Comparison of ENCODE assay signal across 14 cellular contexts in the genomic region with DNA sequence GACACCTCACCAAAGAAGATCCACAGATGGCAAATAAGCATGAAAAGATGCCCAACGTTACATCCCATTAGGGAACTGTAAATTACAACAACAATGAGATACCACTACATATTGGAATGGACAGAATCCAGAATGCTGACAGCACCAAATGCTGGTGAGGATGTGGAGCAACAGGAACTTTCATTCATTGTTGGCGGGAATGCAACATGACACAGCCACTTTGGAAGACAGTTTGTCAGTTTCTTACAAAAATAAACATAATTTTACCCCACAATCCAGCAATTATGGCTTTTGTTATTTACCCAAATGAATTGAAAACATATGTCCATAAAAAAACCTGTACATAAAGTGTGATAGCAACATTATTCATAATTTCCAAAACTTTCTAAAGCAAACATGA.
DNase-seq lines count a peak whose midpoint lies in the region; TF ChIP-seq lines count a peak whose summit lies in the region.
"Had no signal": no experiment of that assay in that cellular context is flagged by ENCODE, and none has a peak within 500 bp of the region (broad histone marks: within the 10 kb centered on the region; RNA-seq: fewer than 3 reads in every experiment).

No MANE protein-coding gene starts in this region.

- H3K27me3 Mint-ChIP-seq in mesothelial cell of epicardium (ENCODE audit: low read depth), result peaks cover 4% of the 10 kb centered on the region

- H3K9me3 Mint-ChIP-seq in mesothelial cell of epicardium, result peaks cover 8% of the 10 kb centered on the region

- no peak overlapping the region for H3K4me3 Mint-ChIP-seq in mesothelial cell of epicardium
- H3K4me3 Mint-ChIP-seq: CD4-positive, alpha-beta memory T cell had no signal

- H3K27ac Mint-ChIP-seq in mesothelial cell of epicardium, result peak overlapping the region; percentile 65

- H3K4me3 ChIP-seq in cardiac fibroblast (replicated peaks in 1 of 2; ENCODE audit: low read depth in 2 of 2, low read length in 2 of 2), result no peak overlapping the region

- peaks cover 9% of the 10 kb centered on the region for H3K4me1 Mint-ChIP-seq in mesothelial cell of epicardium
- H3K4me1 Mint-ChIP-seq: CD4-positive, alpha-beta memory T cell had no signal

- DNase-seq in A172 (ENCODE audit: low spot score), result peak; percentile 31
- peak; percentile 14 for DNase-seq in M059J (ENCODE audit: low read depth)
- DNase-seq in cardiac fibroblast (ENCODE audit: low read depth in 2 of 2), result peak; percentile 31 to 43
- DNase-seq in mesothelial cell of epicardium (ENCODE audit: low spot score in 2 of 2, unreplicated experiment in 2 of 2), result no peak
- DNase-seq in DMS153 treated with DMSO at 0.1 percent for 48 hours (lab: John Stamatoyannopoulos, UW; ENCODE audit: unreplicated experiment), result no peak
- DNase-seq in AG08396 (ENCODE audit: low spot score), result no peak
- DNase-seq in foreskin melanocyte, result no peak
- DNase-seq: ACHN; BE2C; CD4-positive, alpha-beta memory T cell; DMS79 treated with DMSO at 0.1 percent for 48 hours; GF-D8; H7; KBM-7 had no signal

- no peak for TF ChIP-seq CTCF in cardiac fibroblast (IDR thresholded peaks at IDR 0.05; ENCODE audit: low read depth, low read length)
- TF ChIP-seq CTCF in mesothelial cell of epicardium (IDR thresholded peaks at IDR 0.05; ENCODE audit: unreplicated experiment), result no peak

- no peaks in the 10 kb centered on the region for H3K36me3 Mint-ChIP-seq in mesothelial cell of epicardium
- H3K36me3 Mint-ChIP-seq: CD4-positive, alpha-beta memory T cell had no signal

Comparison
In these comparisons a context has a peak if more than half of its experiments do, and no peak if none do; other contexts are left out.
1. DNase-seq: peak in A172 (single experiment), M059J (single experiment) and cardiac fibroblast (2 of 2); none in mesothelial cell of epicardium (0 of 2), DMS153 treated with DMSO at 0.1 percent for 48 hours (single experiment), AG08396 (single experiment) and foreskin melanocyte (single experiment).